In genomic region chr12:32739279-32739678, GRCh38 we compare ENCODE assay signal across 21 cellular contexts.
"Had no signal": no experiment of that assay in that cellular context is flagged by ENCODE, and none has a peak within 500 bp of the region (broad histone marks: within the 10 kb centered on the region; RNA-seq: fewer than 3 reads in every experiment).

No MANE protein-coding gene starts in this region.

- DNase-seq: activated CD4-positive, alpha-beta T cell treated with anti-CD3 and anti-CD28 coated beads, Interleukin-2, amount 10 ng/mL, durations not matched to agents 7 days and 5 days; activated CD4-positive, CD25-positive, alpha-beta regulatory T cell treated with anti-CD3 and anti-CD28 coated beads, Interleukin-2, amount 50 U/mL, for 72 hours; activated naive CD8-positive, alpha-beta T cell treated with anti-CD3 and anti-CD28 coated beads for 36 hours; activated T-cell treated with anti-CD3 and anti-CD28 coated beads, Interleukin-2, amount 50 U/mL, for 1 hour; amniotic stem cell; cortex of kidney; kidney; left lung; mammary epithelial cell; ovary; sigmoid colon; stimulated activated CD4-positive, alpha-beta T cell treated with anti-CD3 and anti-CD28 coated beads, Interleukin-2, amount 100 ng/mL, for 48 hours; stimulated activated CD8-positive, alpha-beta memory T cell treated with anti-CD3 and anti-CD28 coated beads, Interleukin-4, amount 100 ng/mL, for 48 hours; stimulated activated naive B cell treated with anti-CD40 and anti-IgM and Interleukin-4, amounts not matched to agents 10 μg/mL and 1 μg/mL and 100 μg/mL, for 72 hours; transverse colon; WERI-Rb-1 had no signal

- H3K36me3 ChIP-seq: ovary had no signal

- H3K27ac Mint-ChIP-seq: mesothelial cell of epicardium; natural killer cell treated with Interleukin-12 subunit alpha and Interleukin-12 subunit beta and Interleukin-15 and Interleukin-18, amount 100 ng/mL, for 72 hours; stimulated activated naive B cell treated with anti-CD40 and anti-IgM and Interleukin-4, amounts not matched to agents 10 μg/mL and 1 μg/mL and 100 μg/mL, for 72 hours; T-helper 2 cell treated with Interferon-gamma antibody and Interleukin-4, amounts not matched to agents 5 μg/mL and 100 μg/mL, for 36 hours had no signal

- H3K4me3 Mint-ChIP-seq: activated CD4-positive, alpha-beta T cell treated with anti-CD3 and anti-CD28 coated beads, Interleukin-2, amount 10 ng/mL, durations not matched to agents 7 days and 5 days; activated naive CD8-positive, alpha-beta T cell treated with anti-CD3 and anti-CD28 coated beads for 36 hours; mesothelial cell of epicardium; natural killer cell treated with Interleukin-12 subunit alpha and Interleukin-12 subunit beta and Interleukin-15 and Interleukin-18, amount 100 ng/mL, for 72 hours; stimulated activated naive B cell treated with anti-CD40 and anti-IgM and Interleukin-4, amounts not matched to agents 10 μg/mL and 1 μg/mL and 100 μg/mL, for 72 hours; T-helper 2 cell treated with Interferon-gamma antibody and Interleukin-4, amounts not matched to agents 5 μg/mL and 100 μg/mL, for 36 hours had no signal

- H3K4me1 ChIP-seq: breast epithelium, left lung, sigmoid colon, transverse colon had no signal

- ATAC-seq: left lung; natural killer cell treated with Interleukin-12 subunit alpha and Interleukin-12 subunit beta and Interleukin-15 and Interleukin-18, amount 100 ng/mL, for 72 hours; stimulated activated naive B cell treated with anti-CD40 and anti-IgM and Interleukin-4, amounts not matched to agents 10 μg/mL and 1 μg/mL and 100 μg/mL, for 72 hours had no signal

- H3K4me1 Mint-ChIP-seq: mesothelial cell of epicardium had no signal

- H3K27me3 Mint-ChIP-seq: activated CD4-positive, alpha-beta T cell treated with anti-CD3 and anti-CD28 coated beads, Interleukin-2, amount 10 ng/mL, durations not matched to agents 7 days and 5 days; activated naive CD8-positive, alpha-beta T cell treated with anti-CD3 and anti-CD28 coated beads for 36 hours; natural killer cell treated with Interleukin-12 subunit alpha and Interleukin-12 subunit beta and Interleukin-15 and Interleukin-18, amount 100 ng/mL, for 72 hours; stimulated activated naive B cell treated with anti-CD40 and anti-IgM and Interleukin-4, amounts not matched to agents 10 μg/mL and 1 μg/mL and 100 μg/mL, for 72 hours had no signal

- H3K27ac ChIP-seq: breast epithelium, left lung, neutrophil, ovary, sigmoid colon, transverse colon, WERI-Rb-1 had no signal

- H3K9me3 Mint-ChIP-seq: activated CD4-positive, alpha-beta T cell treated with anti-CD3 and anti-CD28 coated beads, Interleukin-2, amount 10 ng/mL, durations not matched to agents 7 days and 5 days; activated naive CD8-positive, alpha-beta T cell treated with anti-CD3 and anti-CD28 coated beads for 36 hours; mesothelial cell of epicardium; natural killer cell treated with Interleukin-12 subunit alpha and Interleukin-12 subunit beta and Interleukin-15 and Interleukin-18, amount 100 ng/mL, for 72 hours; stimulated activated naive B cell treated with anti-CD40 and anti-IgM and Interleukin-4, amounts not matched to agents 10 μg/mL and 1 μg/mL and 100 μg/mL, for 72 hours; T-helper 2 cell treated with Interferon-gamma antibody and Interleukin-4, amounts not matched to agents 5 μg/mL and 100 μg/mL, for 36 hours had no signal

- H3K27me3 ChIP-seq: breast epithelium, left lung, neutrophil, ovary, sigmoid colon, transverse colon had no signal

- H3K4me3 ChIP-seq: breast epithelium, left lung, ovary, sigmoid colon, transverse colon had no signal

- H3K9me3 ChIP-seq: breast epithelium, left lung, neutrophil, ovary, sigmoid colon, transverse colon had no signal
